In the genomic region with DNA sequence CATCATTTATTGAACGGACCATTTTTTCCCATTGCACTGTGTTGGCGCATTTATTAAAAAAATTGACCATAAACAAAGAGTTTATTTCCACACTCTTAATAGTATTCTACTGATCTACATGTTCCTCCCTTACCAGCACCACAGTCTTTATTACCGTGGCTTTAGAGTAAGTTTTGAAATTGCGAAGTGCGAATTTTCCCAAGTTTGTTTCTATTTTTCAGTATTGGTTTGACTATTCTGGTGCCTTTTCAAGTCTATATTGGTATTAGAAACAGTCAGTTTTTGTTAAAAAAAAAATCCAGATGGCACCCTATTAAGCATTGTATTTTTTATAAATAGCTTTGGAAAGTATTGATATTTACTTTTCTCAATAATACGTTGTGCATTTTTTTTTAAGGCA, we compare ENCODE assay signal across 25 cellular contexts.
"Had no signal": no experiment of that assay in that cellular context is flagged by ENCODE, and none has a peak within 500 bp of the region (broad histone marks: within the 10 kb centered on the region; RNA-seq: fewer than 3 reads in every experiment).

No MANE protein-coding gene starts in this region.

- H3K4me1 ChIP-seq: Peyer's patch, SJSA1 had no signal

- H3K4me2 ChIP-seq: KMS-11 had no signal

- H3K4me3 ChIP-seq: K562, Peyer's patch, SJSA1, SK-N-MC had no signal

- H3K27me3 ChIP-seq: Peyer's patch had no signal

- H3K9me3 ChIP-seq: Peyer's patch, SJSA1 had no signal

- H3K36me3 Mint-ChIP-seq: IgD-negative memory B cell had no signal

- H3K27ac ChIP-seq: HL-60, KMS-11, Peyer's patch, SJSA1, SK-N-MC had no signal

- H3K9ac ChIP-seq: KMS-11 had no signal

- H3K4me3 Mint-ChIP-seq: IgD-negative memory B cell had no signal

- H3K4me1 Mint-ChIP-seq: IgD-negative memory B cell had no signal

- H3K36me3 ChIP-seq: Peyer's patch, SJSA1 had no signal

- DNase-seq: Kasumi-1, MV-4-11, NCI-H1048, NCI-H1105, NCI-H1417, NCI-H1436 treated with DMSO at 0.1 percent for 48 hours, NCI-H1694, NCI-H187 treated with DMSO at 0.1 percent for 48 hours, NCI-H2029 treated with DMSO at 0.1 percent for 48 hours, NCI-H2171 treated with DMSO at 0.1 percent for 48 hours, NCI-H345, NCI-H446 treated with DMSO at 0.1 percent for 48 hours, NCI-H510A treated with DMSO at 0.1 percent for 48 hours, NCI-H526, PC-3, Peyer's patch, Right ventricle myocardium superior, SIG-M5 had no signal

- ATAC-seq: K562, PC-3 had no signal

- H3K27me3 Mint-ChIP-seq: IgD-negative memory B cell had no signal

- FAIRE-seq: HTR-8/SVneo, K562 had no signal
